Comparison of ENCODE assay signal across 9 cellular contexts in the genomic region with DNA sequence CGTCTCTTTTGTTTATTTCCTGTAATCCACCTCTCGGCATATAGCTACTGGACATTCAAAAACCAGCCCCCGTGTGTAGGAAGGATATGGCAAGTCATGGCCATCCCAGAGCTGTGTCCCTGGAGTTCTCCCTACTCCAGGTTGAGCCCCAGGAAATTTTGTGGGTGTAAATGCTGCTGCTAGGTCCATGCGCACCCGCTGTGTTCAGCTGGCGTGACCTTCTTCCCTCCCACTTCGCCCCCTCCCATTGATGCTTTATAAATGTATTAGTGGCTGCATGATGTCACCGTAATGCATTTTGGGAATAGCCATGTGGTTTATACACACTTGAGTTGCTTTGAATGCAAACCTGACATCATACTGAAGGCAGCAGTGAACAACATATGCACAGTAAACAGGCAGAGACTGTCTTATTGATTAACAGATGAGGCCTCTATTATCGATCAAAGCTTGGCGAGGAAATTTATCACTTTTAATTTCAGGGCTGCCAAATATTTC.
A peak's percentile ranks its signal among the peaks of the same experiment; 100 is the strongest.
DNase-seq lines count a peak whose midpoint lies in the region; TF ChIP-seq lines count a peak whose summit lies in the region.
"Had no signal": no experiment of that assay in that cellular context is flagged by ENCODE, and none has a peak within 500 bp of the region (broad histone marks: within the 10 kb centered on the region; RNA-seq: fewer than 3 reads in every experiment).

No MANE protein-coding gene starts in this region.

- H3K4me3 Mint-ChIP-seq in H9: no peak overlapping the region

- H2BK5ac ChIP-seq in H9 (ENCODE audit: insufficient read length, low read length): no peak overlapping the region

- no peaks in the 10 kb centered on the region for H3K36me3 Mint-ChIP-seq in H9 (ENCODE audit: insufficient read depth in 1 of 3, low read depth in 3 of 3)

- H3K4me1 Mint-ChIP-seq in H9: peaks cover 5 to 12% of the 10 kb centered on the region in 2 experiments; a peak in 3 of 4 replicates

- WGBS in H9 (ENCODE audit: extremely low coverage, insufficient read length, low lambda C conversion rate): no CpG with 5 or more reads among the region's 10 CpGs

- H3K36me3 ChIP-seq in parathyroid adenoma (ENCODE audit: control insufficient read depth, insufficient read depth, low read length): no peaks in the 10 kb centered on the region

- H3K4me3 ChIP-seq in parathyroid adenoma (ENCODE audit: low read depth, low read length): no peak overlapping the region

- no peak overlapping the region for H2BK20ac ChIP-seq in H9 (ENCODE audit: low read depth, low read length, poor library complexity, severe bottlenecking)

- no peak overlapping the region for H2BK120ac ChIP-seq in H9 (ENCODE audit: low read depth, low read length, poor library complexity, severe bottlenecking)

- no peak overlapping the region for H3K18ac ChIP-seq in H9 (ENCODE audit: insufficient read length, low read depth, low read length)

- no peak overlapping the region for H3K4ac ChIP-seq in H9 (ENCODE audit: low read depth, low read length)

- no peak overlapping the region for H3K23ac ChIP-seq in H9 (ENCODE audit: insufficient read length, low read depth, low read length)

- H3K79me1 ChIP-seq in H9 (ENCODE audit: insufficient read depth, low read depth, low read length, poor library complexity, severe bottlenecking): no peaks in the 10 kb centered on the region

- H3K79me2 ChIP-seq in parathyroid adenoma (peaks cover 16% of the 10 kb centered on the region), H9 (ENCODE audit: insufficient read depth, low read length) (no peaks in the 10 kb centered on the region)

- H2AK5ac ChIP-seq in H9 (ENCODE audit: insufficient read length, low read length): no peak overlapping the region

- H4K20me1 ChIP-seq in H9 (ENCODE audit: control insufficient read depth, insufficient read depth, insufficient read length): no peaks in the 10 kb centered on the region

- no peak overlapping the region for H2BK15ac ChIP-seq in H9 (ENCODE audit: low read depth, low read length)

- peaks cover 30% of the 10 kb centered on the region; the same call in 1 of the 2 replicates for H3K27me3 Mint-ChIP-seq in H9 (ENCODE audit: low read depth)

- H4K5ac ChIP-seq in H9 (ENCODE audit: insufficient read length, low read depth, low read length): no peak overlapping the region

- no peak overlapping the region for H3T11ph ChIP-seq in H9 (ENCODE audit: low read length)

- H3K27ac Mint-ChIP-seq in H9: no peak overlapping the region

- no peaks in the 10 kb centered on the region for H3K9me3 ChIP-seq in parathyroid adenoma (ENCODE audit: control insufficient read depth, low read length)
- no peaks in the 10 kb centered on the region for H3K9me3 ChIP-seq in H9 (ENCODE audit: control insufficient read depth, low read depth, low read length)

- no peak overlapping the region for H3K14ac ChIP-seq in H9 (ENCODE audit: insufficient read depth, low read length)

- no peaks in the 10 kb centered on the region for H3K9me3 Mint-ChIP-seq in H9

- H3K56ac ChIP-seq in H9 (ENCODE audit: insufficient read length, low read depth, low read length): no peak overlapping the region

- peak overlapping the region; percentile 98 for H3K27ac ChIP-seq in 22Rv1
- H3K27ac ChIP-seq in cingulate gyrus (ENCODE audit: low read depth, low read length): peak overlapping the region; percentile 33
- peak overlapping the region; percentile 98 for H3K27ac ChIP-seq in parathyroid adenoma
- no peak overlapping the region for H3K27ac ChIP-seq in H9 (ENCODE audit: insufficient read length, low read depth, low read length)

- TF ChIP-seq CTCF in 22Rv1 (IDR thresholded peaks at IDR 0.05): no peak
- TF ChIP-seq CTCF in parathyroid adenoma (IDR thresholded peaks at IDR 0.05): no peak
- no peak for TF ChIP-seq CTCF in H9 (conservative IDR thresholded peaks at IDR 0.05)

- H3K27me3 ChIP-seq in parathyroid adenoma (ENCODE audit: control insufficient read depth, insufficient read depth, low read length) (no peaks in the 10 kb centered on the region), H9 (ENCODE audit: insufficient read depth, low read length) (no peaks in the 10 kb centered on the region)

- H4K8ac ChIP-seq in H9 (replicated peaks; ENCODE audit: insufficient read length, low read depth, low read length): no peak overlapping the region

- H3K4me1 ChIP-seq in parathyroid adenoma: peaks cover 48% of the 10 kb centered on the region
- H3K4me1 ChIP-seq in H9 (ENCODE audit: insufficient read depth, low read length): no peaks in the 10 kb centered on the region

- no peak overlapping the region for H2BK12ac ChIP-seq in H9 (ENCODE audit: insufficient read length, low read depth, low read length)

- no peak overlapping the region for H4K91ac ChIP-seq in H9 (ENCODE audit: insufficient read length, low read depth, low read length)

- H2AFZ ChIP-seq in parathyroid adenoma (no peak overlapping the region), H9 (ENCODE audit: low read length) (no peak overlapping the region)

- DNase-seq in NCI-H446 (lab: John Stamatoyannopoulos, UW) (peak; percentile 72), kidney tubule cell (ENCODE audit: low spot score) (no peak), Ammon's horn (ENCODE audit: low spot score) (no peak), islet precursor cell (no peak), H9 (no peak)
- DNase-seq: NCI-H1694 treated with DMSO at 0.1 percent for 48 hours had no signal

- H3K4me2 ChIP-seq in parathyroid adenoma (ENCODE audit: low read length): no peak overlapping the region
- no peak overlapping the region for H3K4me2 ChIP-seq in H9 (ENCODE audit: insufficient read depth, insufficient read length, low read length)

- H3K9ac ChIP-seq in parathyroid adenoma (no peak overlapping the region), H9 (ENCODE audit: extremely low read depth, insufficient read length, low read length) (no peak overlapping the region)

- H3K23me2 ChIP-seq in H9 (ENCODE audit: insufficient read length, low read depth, low read length, poor library complexity, severe bottlenecking): no peaks in the 10 kb centered on the region

Comparison
In these comparisons a context has a peak if more than half of its experiments do, and no peak if none do; other contexts are left out.
1. DNase-seq: peak in NCI-H446 (2 of 2); none in kidney tubule cell (single experiment), Ammon's horn (single experiment), islet precursor cell (single experiment) and H9 (single experiment).